ENCODE assay signal across 8 cellular contexts in the genomic region with DNA sequence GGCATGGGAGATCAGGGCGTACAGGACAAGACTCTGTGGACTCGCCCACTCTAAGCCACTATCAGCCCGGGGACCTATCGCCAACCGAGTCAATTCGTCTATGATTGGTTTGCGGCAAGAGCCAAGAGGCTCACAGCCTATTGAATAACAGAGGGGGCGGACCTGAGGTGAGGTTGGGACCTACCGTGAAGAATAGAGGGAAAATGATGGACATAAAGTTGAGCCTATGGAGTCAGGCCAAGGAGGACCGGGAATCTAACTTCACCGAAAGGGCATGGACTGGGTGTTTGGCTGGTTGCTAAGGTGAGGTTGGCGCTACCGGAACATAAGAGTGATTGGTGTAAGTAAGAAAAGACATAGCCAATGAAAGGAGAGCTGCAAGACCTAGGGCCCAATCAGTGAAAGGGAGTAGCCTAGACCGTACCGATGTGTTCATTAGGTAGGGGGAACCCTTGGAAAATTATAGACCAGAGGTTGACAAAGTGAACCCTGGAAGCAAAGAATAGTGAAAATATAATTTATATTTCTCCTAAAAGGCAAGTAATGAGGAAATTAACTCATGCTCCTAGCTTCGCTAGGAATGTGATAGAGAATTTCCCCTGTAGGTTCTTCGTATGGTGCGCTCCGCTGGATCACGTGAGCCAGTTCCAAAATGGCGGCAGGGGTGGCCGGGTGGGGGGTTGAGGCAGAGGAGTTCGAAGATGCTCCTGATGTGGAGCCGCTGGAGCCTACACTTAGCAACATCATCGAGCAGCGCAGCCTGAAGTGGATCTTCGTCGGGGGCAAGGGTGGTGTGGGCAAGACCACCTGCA. TPM values are rescaled to one million over a fixed set of nuclear protein-coding genes. Genes with fewer than 3 reads are reported as not detected.
DNase-seq lines count a peak whose midpoint lies in the region; ATAC-seq, FAIRE-seq and TF ChIP-seq lines count a peak whose summit lies in the region.

A gene (plus strand): TSS at position 644 of the 812 bp plus-strand sequence. CDS start 9 bp downstream, at position 653.

- peak; percentile 74 for ATAC-seq in GM21390 (IDR thresholded peaks at IDR 0.05; ENCODE audit: unreplicated experiment)

- peak within 1 kb of the TSS; percentile 90 for H3K4me3 ChIP-seq in HUES48 (ENCODE audit: low read depth, low read length)
- peak within 1 kb of the TSS; percentile 83 for H3K4me3 ChIP-seq in OCI-LY1 (ENCODE audit: low read depth, low read length, poor library complexity, severe bottlenecking)
- H3K4me3 ChIP-seq in endothelial cell of umbilical vein (replicated peaks in 1 of 3; ENCODE audit: insufficient read depth in 1 of 3, low read depth in 1 of 3, low read length in 3 of 3) = peak within 1 kb of the TSS; percentile 64 to 99 (median 69)

- H3K27ac ChIP-seq in HUES48 (ENCODE audit: low read depth, low read length) (peak within 1 kb of the TSS; percentile 94), OCI-LY1 (ENCODE audit: low read depth, low read length, poor library complexity, severe bottlenecking) (peak within 1 kb of the TSS; percentile 87), endothelial cell of umbilical vein (ENCODE audit: insufficient read depth, low read depth, low read length) (peak within 1 kb of the TSS; percentile 87)

- no peaks in the 10 kb centered on the region for H3K9me1 ChIP-seq in endothelial cell of umbilical vein (replicated peaks; ENCODE audit: control insufficient read depth, extremely low read depth, insufficient read depth, low read length)

- H3K4me1 ChIP-seq in HUES48 (ENCODE audit: control insufficient read depth, insufficient read depth, low read length) = peaks cover 4% of the 10 kb centered on the region; the same call in 1 of the 2 replicates
- peaks cover 38% of the 10 kb centered on the region for H3K4me1 ChIP-seq in OCI-LY1 (ENCODE audit: insufficient read depth, low read length, severe bottlenecking)
- peaks cover 23% of the 10 kb centered on the region for H3K4me1 ChIP-seq in endothelial cell of umbilical vein (ENCODE audit: control insufficient read depth, extremely low read depth, insufficient read depth, low read length)

- peaks cover 24% of the 10 kb centered on the region for H3K36me3 ChIP-seq in HUES48 (ENCODE audit: control insufficient read depth, insufficient read depth, low read length)
- peaks cover 27% of the 10 kb centered on the region for H3K36me3 ChIP-seq in OCI-LY1 (ENCODE audit: insufficient read depth, low read length)
- H3K36me3 ChIP-seq in endothelial cell of umbilical vein (ENCODE audit: control insufficient read depth in 2 of 2, extremely low read depth in 1 of 2, insufficient read depth in 2 of 2, low read length in 2 of 2) = peaks cover 0 to 9% of the 10 kb centered on the region in 2 experiments

- H3K4me2 ChIP-seq in OCI-LY1 (ENCODE audit: low read length) (peak within 1 kb of the TSS; percentile 96), endothelial cell of umbilical vein (ENCODE audit: insufficient read depth, low read length) (peak within 1 kb of the TSS; percentile 79)

- peak within 1 kb of the TSS; percentile 48; the same call in 1 of the 2 replicates for H2AFZ ChIP-seq in OCI-LY1 (ENCODE audit: low read length)
- H2AFZ ChIP-seq in endothelial cell of umbilical vein (ENCODE audit: low read depth, low read length) = peak within 1 kb of the TSS; percentile 74

- POLR2A ChIA-PET in endothelial cell of umbilical vein (lab: Charles Lee) = interaction anchor here (0.6 to 0.7 kb wide), 2 partner anchors 10 to 14 kb away, joined by 3 to 4 read pairs; no protein-coding TSS in a partner anchor

- in situ Hi-C loops in Caki2 (cut with HindIII; ENCODE audit: low pct_unique_long_range_greater_than_20kb, low sequenced_read_pairs) = no loop called here

- dilution Hi-C loops in endothelial cell of umbilical vein (cut with MboI; ENCODE audit: extremely low pct_ligation_motif_present, low sequenced_read_pairs) = no loop called here

- H3K79me2 ChIP-seq in OCI-LY1 (ENCODE audit: insufficient read depth, low read length) (peaks cover 31% of the 10 kb centered on the region), endothelial cell of umbilical vein (ENCODE audit: control insufficient read depth, insufficient read depth, low read length) (peaks cover 39% of the 10 kb centered on the region)

- intact Hi-C loops in endothelial cell of umbilical vein (cut with micrococcal nuclease) = loop anchor here (1.0 to 10.0 kb wide), 4 partner anchors 41 to 122 kb away; a partner anchor contains a TSS

- no peaks in the 10 kb centered on the region for H3K27me3 ChIP-seq in HUES48 (ENCODE audit: control insufficient read depth, insufficient read depth, low read length)
- no peaks in the 10 kb centered on the region for H3K27me3 ChIP-seq in OCI-LY1 (ENCODE audit: insufficient read depth, low read length)
- no peaks in the 10 kb centered on the region for H3K27me3 ChIP-seq in endothelial cell of umbilical vein (ENCODE audit: control insufficient read depth in 2 of 2, insufficient read depth in 2 of 2, low read length in 2 of 2)

- peaks cover 12% of the 10 kb centered on the region; the same call in 1 of the 2 replicates for H3F3A ChIP-seq in OCI-LY1 (ENCODE audit: insufficient read depth, low read length)

- no peaks in the 10 kb centered on the region for H4K20me1 ChIP-seq in OCI-LY1 (ENCODE audit: insufficient read depth, low read length)
- H4K20me1 ChIP-seq in endothelial cell of umbilical vein (replicated peaks; ENCODE audit: control insufficient read depth, extremely low read depth, insufficient read depth, low read length) = no peaks in the 10 kb centered on the region

- peak; percentile 89 for TF ChIP-seq POLR2A in endothelial cell of umbilical vein (IDR thresholded peaks at IDR 0.05; ENCODE audit: low read depth, low read length)

- TF ChIP-seq CTCF in OCI-LY1 (IDR thresholded peaks at IDR 0.05; ENCODE audit: low read length) (no peak), endothelial cell of umbilical vein (IDR thresholded peaks at IDR 0.05; ENCODE audit: extremely low read depth in 1 of 2, insufficient read depth in 1 of 2, low read depth in 1 of 2, low read length in 2 of 2) (no peak)

- FAIRE-seq in endothelial cell of umbilical vein (lab: Jason Lieb, UNC) = peak; percentile 100

- CTCF ChIA-PET in endothelial cell of umbilical vein (lab: Charles Lee) = interaction anchor here (0.8 to 2.4 kb wide), 8 partner anchors 20 to 111 kb away, joined by 3 to 11 read pairs (median 4); no protein-coding TSS in a partner anchor

- peak within 1 kb of the TSS; percentile 98 for H3K9ac ChIP-seq in HUES48 (ENCODE audit: low read depth, low read length)
- peak within 1 kb of the TSS; percentile 75 for H3K9ac ChIP-seq in OCI-LY1 (ENCODE audit: low read length)
- peak within 1 kb of the TSS; percentile 83 for H3K9ac ChIP-seq in endothelial cell of umbilical vein (replicated peaks; ENCODE audit: extremely low read depth, insufficient read depth, low read length)

- DNase-seq in Caki2 (ENCODE audit: low read depth) (peak; percentile 100), activated T-cell treated with anti-CD3 and anti-CD28 coated beads for 1 hour (ENCODE audit: low read depth) (peak; percentile 70), endothelial cell of umbilical vein (ENCODE audit: low read depth, low spot score) (peak; percentile 100), midbrain (lab: John Stamatoyannopoulos, UW) (peak; percentile 95)
- peak; percentile 51 to 61 for DNase-seq in stimulated activated CD8-positive, alpha-beta memory T cell treated with anti-CD3 and anti-CD28 coated beads, Interleukin-2, amount 100 ng/mL, for 1 hour (ENCODE audit: low read depth in 2 of 2)

- no peaks in the 10 kb centered on the region for H3K9me3 ChIP-seq in HUES48 (ENCODE audit: control insufficient read depth, insufficient read depth, low read length)
- H3K9me3 ChIP-seq in OCI-LY1 (ENCODE audit: low read length) = no peaks in the 10 kb centered on the region
- H3K9me3 ChIP-seq in endothelial cell of umbilical vein (replicated peaks; ENCODE audit: control insufficient read depth, insufficient read depth, low read length) = no peaks in the 10 kb centered on the region

- H3K9me2 ChIP-seq in OCI-LY1 (ENCODE audit: low read depth, low read length) = no peaks in the 10 kb centered on the region

- BruUV-seq in endothelial cell of umbilical vein (replicated peaks; lab: Mats Ljungman, UMichigan) = no TSS peak

TF ChIP-seq in endothelial cell of umbilical vein, 7 proteins besides CTCF, POLR2A, EP300 and RAD21:
- TF ChIP-seq POLR2AphosphoS5 (IDR thresholded peaks at IDR 0.05; ENCODE audit: insufficient read depth, low read depth, low read length) (peak; percentile 77), EZH2 (IDR thresholded peaks at IDR 0.05; ENCODE audit: borderline replicate concordance, low read depth, low read length, severe bottlenecking) (no peak), FOS (IDR thresholded peaks at IDR 0.05; ENCODE audit: borderline replicate concordance, insufficient read depth, low read length) (no peak), JUN (IDR thresholded peaks at IDR 0.05; ENCODE audit: borderline replicate concordance, insufficient read depth, insufficient read length, low read depth) (no peak)
- TF ChIP-seq, protein P1, sequence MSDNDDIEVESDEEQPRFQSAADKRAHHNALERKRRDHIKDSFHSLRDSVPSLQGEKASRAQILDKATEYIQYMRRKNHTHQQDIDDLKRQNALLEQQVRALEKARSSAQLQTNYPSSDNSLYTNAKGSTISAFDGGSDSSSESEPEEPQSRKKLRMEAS (IDR thresholded peaks at IDR 0.05; ENCODE audit: insufficient read depth, insufficient read length) = peak; percentile 90

RNA-seq across cellular contexts. Expression of the gene that starts here (rescaled TPM):
- 210 and 211 TPM in 2 replicates for total RNA-seq in Caki2 (2014; rRNA removed; shearing (Covaris generic); ENCODE audit: low replicate concordance)
- total RNA-seq in endothelial cell of umbilical vein = 74.8 and 77.0 TPM in 2 replicates
- polyA plus RNA-seq in endothelial cell of umbilical vein = 197 and 217 TPM in 2 replicates
- polyA plus RNA-seq in endothelial cell of umbilical vein (2011; cell fraction: cytosol; rRNA removed) = 198 and 202 TPM in 2 replicates
- 117 and 122 TPM in 2 replicates for polyA plus RNA-seq in endothelial cell of umbilical vein (2011; cell fraction: nucleus; rRNA removed)
- polyA plus RNA-seq in endothelial cell of umbilical vein (2012) = 120 and 122 TPM in 2 replicates
- polyA minus RNA-seq in endothelial cell of umbilical vein = 102 and 109 TPM in 2 replicates
- polyA minus RNA-seq in endothelial cell of umbilical vein (2011; cell fraction: cytosol; rRNA and poly(A)+ RNA removed) = 62.0 TPM
- 15.6 and 27.7 TPM in 2 replicates for polyA minus RNA-seq in endothelial cell of umbilical vein (2011; cell fraction: nucleus; rRNA and poly(A)+ RNA removed)

Comparison
In these comparisons a context has a peak if more than half of its experiments do, and no peak if none do; other contexts are left out.
1. Peak in every context shown above with its lines: DNase-seq, ATAC-seq, H3K4me3 ChIP-seq and H3K27ac ChIP-seq.